Comparison of ENCODE assay signal across 22 cellular contexts in the genomic region with DNA sequence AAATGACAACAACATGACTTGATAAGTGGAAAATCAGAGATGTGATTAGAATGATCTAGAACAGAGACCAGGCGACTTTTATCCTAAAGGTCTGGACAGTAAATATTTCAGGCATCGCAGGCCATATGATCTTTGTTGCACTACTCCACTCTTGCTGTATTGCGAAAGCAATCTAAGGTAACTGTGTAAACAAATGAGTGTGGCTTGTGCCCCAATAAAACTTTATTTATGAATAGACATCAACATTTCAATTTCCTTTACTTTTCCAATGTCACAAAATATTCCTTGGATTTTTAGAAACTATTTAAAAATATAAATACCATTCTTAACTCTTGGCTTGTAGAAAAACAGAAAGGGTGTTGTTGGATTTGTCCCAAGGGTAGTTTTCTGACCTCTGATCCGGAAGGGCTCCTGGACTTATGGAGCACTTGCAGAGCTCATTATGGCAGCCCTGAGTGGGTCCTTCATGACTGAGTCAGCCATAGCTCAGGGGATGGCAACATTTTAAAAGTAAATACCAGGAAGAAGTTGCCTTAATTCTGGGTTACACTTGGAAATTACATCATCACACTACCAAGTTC. TPM values are rescaled to one million over a fixed set of nuclear protein-coding genes. Genes with fewer than 3 reads are reported as not detected.
DNase-seq lines count a peak whose midpoint lies in the region; ATAC-seq, FAIRE-seq and TF ChIP-seq lines count a peak whose summit lies in the region.
"Had no signal": no experiment of that assay in that cellular context is flagged by ENCODE, and none has a peak within 500 bp of the region (broad histone marks: within the 10 kb centered on the region; RNA-seq: fewer than 3 reads in every experiment).

No MANE protein-coding gene starts in this region.

- ATAC-seq in HepG2 (no peak), right lobe of liver (no peak), foreskin keratinocyte (no peak)
- ATAC-seq: GM12878, GM23338, HCT116 had no signal

- H3K27ac ChIP-seq in HepG2 (ENCODE audit: extremely low read length, insufficient read depth, low read length) (no peak overlapping the region), right lobe of liver (no peak overlapping the region), foreskin keratinocyte (peak overlapping the region; percentile 77)

- DNase-seq in HepG2 (ENCODE audit: low spot score) (no peak), right lobe of liver (no peak), bronchial epithelial cell (ENCODE audit: low read depth) (peak; percentile 40), foreskin keratinocyte (no peak), NCI-H146 treated with DMSO at 0.1 percent for 48 hours (lab: John Stamatoyannopoulos, UW; ENCODE audit: unreplicated experiment) (no peak), NCI-H2227 treated with DMSO at 0.1 percent for 48 hours (lab: John Stamatoyannopoulos, UW) (no peak), NCI-H1092 (lab: John Stamatoyannopoulos, UW) (no peak)
- DNase-seq: C1 segment of cervical spinal cord; Calu3; CD4-positive, alpha-beta memory T cell; COR-L47; DMS79; EL; GDM1; H9 had no signal

- no peaks in the 10 kb centered on the region for H3K79me2 ChIP-seq in HepG2 (ENCODE audit: insufficient read depth, low read length)

- intact Hi-C loops in HepG2 (cut with micrococcal nuclease; ENCODE audit: unreplicated experiment) (loop anchor here (5.0 kb wide), 1 partner anchor 163 kb away; no protein-coding TSS in a partner anchor), right lobe of liver (cut with DNase I) (no loop called here)

- no peaks in the 10 kb centered on the region for H3K4me1 ChIP-seq in HepG2 (ENCODE audit: insufficient read depth, low read length)
- H3K4me1 ChIP-seq in right lobe of liver = no peaks in the 10 kb centered on the region
- H3K4me1 ChIP-seq in foreskin keratinocyte = peaks cover 25% of the 10 kb centered on the region

- no peaks in the 10 kb centered on the region for H3K36me3 ChIP-seq in HepG2 (replicated peaks in 1 of 2; ENCODE audit: control insufficient read depth in 1 of 2, insufficient read depth in 2 of 2, low read length in 2 of 2)
- no peaks in the 10 kb centered on the region for H3K36me3 ChIP-seq in right lobe of liver
- H3K36me3 ChIP-seq in bronchial epithelial cell (ENCODE audit: control insufficient read depth, insufficient read depth, low read length) = no peaks in the 10 kb centered on the region

- TF ChIP-seq CTCF in HepG2 (CRISPR knock-in tag; IDR thresholded peaks at IDR 0.05) (no peak), right lobe of liver (IDR thresholded peaks at IDR 0.05) (no peak), bronchial epithelial cell (IDR thresholded peaks at IDR 0.05; ENCODE audit: insufficient read depth, low read length, severe bottlenecking) (no peak), foreskin keratinocyte (conservative IDR thresholded peaks at IDR 0.05) (no peak)

- no peaks in the 10 kb centered on the region for H4K20me1 ChIP-seq in HepG2 (ENCODE audit: insufficient read depth, low read length)

- FAIRE-seq in HepG2 (lab: Jason Lieb, UNC) = no peak
- FAIRE-seq in bronchial epithelial cell (lab: Jason Lieb, UNC) = no peak
- FAIRE-seq: GM18507 had no signal

- POLR2A ChIA-PET in HepG2 (lab: Yijun Ruan, JAX) = no interaction called here

- no peaks in the 10 kb centered on the region for H3K9me3 ChIP-seq in HepG2 (ENCODE audit: low read length)
- no peaks in the 10 kb centered on the region for H3K9me3 ChIP-seq in right lobe of liver

- H2AFZ ChIP-seq in HepG2 (ENCODE audit: low read length) = no peak overlapping the region
- H2AFZ ChIP-seq: GM23338 had no signal

- H3K9ac ChIP-seq in HepG2 (ENCODE audit: insufficient read depth, low read depth, low read length) = no peak overlapping the region

- no peak for TF ChIP-seq EP300 in HepG2 (IDR thresholded peaks at IDR 0.05; ENCODE audit: low read depth in 2 of 2, low read length in 2 of 2)
- no peak for TF ChIP-seq EP300 in HepG2 (CRISPR knock-in tag; IDR thresholded peaks at IDR 0.05; ENCODE audit: borderline replicate concordance)

- TF ChIP-seq RAD21 in HepG2 (CRISPR knock-in tag; IDR thresholded peaks at IDR 0.05) = no peak

- 42% methylated on average over 4 of the region's 4 CpGs for WGBS in HepG2 (ENCODE audit: low lambda C conversion rate)
- 75% methylated on average over 4 of the region's 4 CpGs for WGBS in right lobe of liver (ENCODE audit: insufficient coverage, low coverage, low lambda C conversion rate, missing lambda C conversion rate)

- in situ Hi-C loops in HepG2 (cut with HindIII; ENCODE audit: extremely low pct_ligation_motif_present, low pct_unique_long_range_greater_than_20kb) = no loop called here

- H3K4me3 ChIP-seq in HepG2 (replicated peaks in 1 of 3; ENCODE audit: insufficient read depth in 1 of 3, low read depth in 2 of 3, low read length in 3 of 3) (no peak overlapping the region), right lobe of liver (no peak overlapping the region), bronchial epithelial cell (ENCODE audit: low read depth, low read length) (no peak overlapping the region)
- H3K4me3 ChIP-seq: GM12878, GM23338 had no signal

- no peak overlapping the region for H3K4me2 ChIP-seq in HepG2 (ENCODE audit: low read depth, low read length)
- H3K4me2 ChIP-seq: GM23338 had no signal

- CTCF ChIA-PET in HepG2 (lab: Yijun Ruan, JAX; ENCODE audit: low intra/inter-chr PET ratio, low total read pairs) = no interaction called here

- BruUV-seq in HepG2 (replicated peaks; lab: Mats Ljungman, UMichigan) = no TSS peak

- no peak for TF ChIP-seq POLR2A in HepG2 (IDR thresholded peaks at IDR 0.05; ENCODE audit: insufficient read depth in 1 of 2, low read depth in 2 of 2, low read length in 2 of 2)
- TF ChIP-seq POLR2A in right lobe of liver (IDR thresholded peaks at IDR 0.05) = no peak

- H3K27me3 ChIP-seq in HepG2 (ENCODE audit: control insufficient read depth in 1 of 2, insufficient read depth in 2 of 2, low read length in 2 of 2) = peaks cover 0 to 22% of the 10 kb centered on the region in 2 experiments; a peak in 2 of 5 replicates
- H3K27me3 ChIP-seq in right lobe of liver = peaks cover 0 to 20% of the 10 kb centered on the region in 2 donors
- no peaks in the 10 kb centered on the region for H3K27me3 ChIP-seq in bronchial epithelial cell (ENCODE audit: control insufficient read depth, insufficient read depth, low read length)
- no peaks in the 10 kb centered on the region for H3K27me3 ChIP-seq in foreskin keratinocyte

TF ChIP-seq in HepG2, 621 proteins besides CTCF, POLR2A, EP300 and RAD21 (continues in another document):
- TF ChIP-seq CEBPB (IDR thresholded peaks at IDR 0.05; ENCODE audit: borderline replicate concordance, low read depth, low read length) = peak; percentile 53
- TF ChIP-seq, protein P1, sequence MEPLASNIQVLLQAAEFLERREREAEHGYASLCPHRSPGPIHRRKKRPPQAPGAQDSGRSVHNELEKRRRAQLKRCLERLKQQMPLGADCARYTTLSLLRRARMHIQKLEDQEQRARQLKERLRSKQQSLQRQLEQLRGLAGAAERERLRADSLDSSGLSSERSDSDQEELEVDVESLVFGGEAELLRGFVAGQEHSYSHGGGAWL (CRISPR knock-in tag; IDR thresholded peaks at IDR 0.05) = no peak

RNA-seq across cellular contexts. Expression of a gene that starts 34.5 kb away (rescaled TPM):
- not detected in 2 replicates for total RNA-seq in HepG2 (2016; rRNA removed; fragmentation: Illumina TruSeq; extraction: Trizol)
- not detected in 2 replicates for total RNA-seq in HepG2 (2016; cell fraction: cytosol; rRNA removed; fragmentation: Illumina TruSeq; extraction: Trizol; ENCODE audit: low read depth)
- not detected in 2 replicates for total RNA-seq in HepG2 (2016; cell fraction: insoluble cytoplasmic fraction; rRNA removed; fragmentation: Illumina TruSeq; extraction: Trizol)
- total RNA-seq in HepG2 (2016; cell fraction: membrane; rRNA removed; fragmentation: Illumina TruSeq; extraction: Trizol) = not detected in 2 replicates
- total RNA-seq in HepG2 (2016; cell fraction: nucleus; rRNA removed; fragmentation: Illumina TruSeq; extraction: Trizol) = not detected in 2 replicates
- not detected in 2 replicates for polyA plus RNA-seq in HepG2 (2011; rRNA removed)
- polyA plus RNA-seq in HepG2 (2011; cell fraction: cytosol; rRNA removed) = not detected in 2 replicates
- polyA plus RNA-seq in HepG2 (2011; cell fraction: nucleus; rRNA removed) = not detected in 2 replicates
- not detected in 2 replicates for polyA plus RNA-seq in HepG2 (2012)
- not detected in 2 replicates for polyA plus RNA-seq in HepG2 (2016; cell fraction: cytosol; fragmentation: Illumina TruSeq; extraction: Trizol; ENCODE audit: low read depth)
- polyA plus RNA-seq in HepG2 (2016; cell fraction: insoluble cytoplasmic fraction; fragmentation: Illumina TruSeq; extraction: Trizol; ENCODE audit: low read depth) = not detected in 2 replicates
- polyA plus RNA-seq in HepG2 (2016; cell fraction: membrane; fragmentation: Illumina TruSeq; extraction: Trizol; ENCODE audit: low read depth) = not detected in 2 replicates
- not detected in 2 replicates for polyA plus RNA-seq in HepG2 (2016; cell fraction: nucleus; fragmentation: Illumina TruSeq; extraction: Trizol; ENCODE audit: insufficient read depth, low read depth)
- 2.0 TPM in 1 of 2 replicates, not detected in the other for polyA minus RNA-seq in HepG2 (2011; rRNA and poly(A)+ RNA removed; ENCODE audit: low replicate concordance)
- polyA minus RNA-seq in HepG2 (2011; cell fraction: cytosol; rRNA and poly(A)+ RNA removed) = not detected in 2 replicates
- not detected in 2 replicates for polyA minus RNA-seq in HepG2 (2011; cell fraction: nucleus; rRNA and poly(A)+ RNA removed)
- under 1 TPM; 0.06 to 0.70 (median 0.12) TPM for total RNA-seq in right lobe of liver
- 4.5 and 10.5 TPM in 2 replicates for total RNA-seq in bronchial epithelial cell
- total RNA-seq in foreskin keratinocyte = 1.2 and 1.7 TPM in 2 replicates
- polyA plus RNA-seq in foreskin keratinocyte = 0.75 and 1.4 TPM in 2 replicates
- total RNA-seq: A172; A673; CD4-positive, alpha-beta memory T cell had no signal
- polyA plus RNA-seq: BJ; CD4-positive, alpha-beta memory T cell had no signal
